In the genomic region with DNA sequence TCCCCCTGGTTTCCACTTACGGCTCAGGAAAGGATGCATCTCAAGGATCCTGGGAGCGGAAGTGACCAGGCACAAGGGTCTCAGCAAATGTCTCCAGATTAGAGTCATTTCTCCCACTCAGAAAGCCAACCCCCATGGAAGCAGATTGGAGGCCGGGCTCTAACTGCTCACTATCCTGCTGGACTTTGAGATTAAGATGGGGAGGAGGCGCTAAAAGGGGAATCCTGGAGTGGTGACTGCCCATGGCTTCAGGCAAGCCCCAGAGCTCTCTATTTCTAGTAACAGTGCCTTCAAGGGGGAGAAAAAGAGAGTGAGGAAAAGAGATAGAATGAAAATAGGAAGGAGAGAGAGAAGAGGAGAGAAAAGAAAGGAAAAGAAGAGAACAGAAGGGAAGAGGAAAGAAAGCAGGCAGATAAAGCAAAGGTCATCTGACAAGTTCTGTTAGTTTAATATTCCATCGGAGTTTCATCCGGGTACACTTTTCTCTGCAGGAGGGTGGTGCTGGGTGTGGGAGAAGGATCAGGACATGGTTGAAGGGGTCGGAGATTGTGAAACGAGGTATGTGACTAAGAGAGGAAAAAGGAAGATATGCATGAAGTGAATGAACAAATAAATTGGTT, we compare ENCODE assay signal across 31 cellular contexts. TPM values are rescaled to one million over a fixed set of nuclear protein-coding genes. Genes with fewer than 3 reads are reported as not detected.
A peak's percentile ranks its signal among the peaks of the same experiment; 100 is the strongest.
DNase-seq lines count a peak whose midpoint lies in the region; ATAC-seq lines count a peak whose summit lies in the region.
"Had no signal": no experiment of that assay in that cellular context is flagged by ENCODE, and none has a peak within 500 bp of the region (broad histone marks: within the 10 kb centered on the region; RNA-seq: fewer than 3 reads in every experiment).

A gene with protein sequence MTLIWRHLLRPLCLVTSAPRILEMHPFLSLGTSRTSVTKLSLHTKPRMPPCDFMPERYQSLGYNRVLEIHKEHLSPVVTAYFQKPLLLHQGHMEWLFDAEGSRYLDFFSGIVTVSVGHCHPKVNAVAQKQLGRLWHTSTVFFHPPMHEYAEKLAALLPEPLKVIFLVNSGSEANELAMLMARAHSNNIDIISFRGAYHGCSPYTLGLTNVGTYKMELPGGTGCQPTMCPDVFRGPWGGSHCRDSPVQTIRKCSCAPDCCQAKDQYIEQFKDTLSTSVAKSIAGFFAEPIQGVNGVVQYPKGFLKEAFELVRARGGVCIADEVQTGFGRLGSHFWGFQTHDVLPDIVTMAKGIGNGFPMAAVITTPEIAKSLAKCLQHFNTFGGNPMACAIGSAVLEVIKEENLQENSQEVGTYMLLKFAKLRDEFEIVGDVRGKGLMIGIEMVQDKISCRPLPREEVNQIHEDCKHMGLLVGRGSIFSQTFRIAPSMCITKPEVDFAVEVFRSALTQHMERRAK (minus strand): TSS at position 165 of the 620 bp plus-strand sequence. CDS start 57 bp downstream, at position 108.

- no peaks in the 10 kb centered on the region for H3K27me3 ChIP-seq in duodenal mucosa (ENCODE audit: control insufficient read depth in 1 of 2, insufficient read depth in 2 of 2, low read length in 2 of 2)
- H3K27me3 ChIP-seq: breast epithelium, transverse colon had no signal

- H3K36me3 ChIP-seq in duodenal mucosa (ENCODE audit: control insufficient read depth in 1 of 2, insufficient read depth in 2 of 2, low read length in 2 of 2): no peaks in the 10 kb centered on the region
- H3K36me3 ChIP-seq: breast epithelium, prostate gland, transverse colon had no signal

- H3K4me3 ChIP-seq in duodenal mucosa (ENCODE audit: low read depth in 1 of 2, low read length in 2 of 2): peak within 1 kb of the TSS; percentile 31 to 34
- H3K4me3 ChIP-seq: breast epithelium, prostate gland, transverse colon had no signal

- H3K27ac ChIP-seq in duodenal mucosa (ENCODE audit: low read depth, low read length): no peak within 1 kb of the TSS
- H3K27ac ChIP-seq: breast epithelium, C4-2B, prostate gland, transverse colon, VCaP had no signal

- ATAC-seq in left lobe of liver (peak; percentile 84), GM21529 (IDR thresholded peaks at IDR 0.05; ENCODE audit: unreplicated experiment) (no peak)
- ATAC-seq: activated CD4-positive, alpha-beta T cell treated with anti-CD3 and anti-CD28 coated beads for 36 hours; activated CD8-positive, alpha-beta T cell treated with anti-CD3 and anti-CD28 coated beads for 36 hours; left ventricle myocardium superior; Right ventricle myocardium inferior; stimulated activated effector memory CD8-positive, alpha-beta T cell treated with anti-CD3 and anti-CD28 coated beads, Interleukin-12 subunit alpha, Interleukin-12 subunit beta, amount 100 ng/mL, for 72 hours had no signal

- DNase-seq in HuH-7.5 (ENCODE audit: low spot score): peak; percentile 39
- DNase-seq in left lobe of liver (ENCODE audit: low spot score): peak; percentile 62
- no peak for DNase-seq in iPS-NIHi11 (ENCODE audit: low spot score)
- DNase-seq in SK-N-DZ (ENCODE audit: low spot score): no peak
- DNase-seq in activated gamma-delta T cell (lab: John Stamatoyannopoulos, UW): no peak
- DNase-seq: activated CD4-positive, alpha-beta T cell treated with anti-CD3 and anti-CD28 coated beads for 36 hours; activated CD8-positive, alpha-beta memory T cell treated with anti-CD3 and anti-CD28 coated beads, Interleukin-2, amount 50 U/mL, for 48 hours; activated CD8-positive, alpha-beta T cell treated with anti-CD3 and anti-CD28 coated beads for 36 hours; activated naive CD4-positive, alpha-beta T cell treated with anti-CD3 and anti-CD28 coated beads, Interleukin-2, amount 50 U/mL, for 16 hours; COR-L47; DMS79 treated with DMSO at 0.1 percent for 48 hours; GDM1; hypothalamus; left ventricle myocardium superior; MM.1S; NCI-H1930; NCI-H526; NK-92 treated with Interleukin-12 subunit alpha and Interleukin-12 subunit beta, amount 100 ng/mL, for 24 hours; transverse colon had no signal

- no peak within 1 kb of the TSS for H3K9ac ChIP-seq in duodenal mucosa (ENCODE audit: low read depth in 1 of 2, low read length in 2 of 2)

- H3K4me1 ChIP-seq in duodenal mucosa (ENCODE audit: control insufficient read depth in 1 of 2, insufficient read depth in 2 of 2, low read length in 2 of 2): peaks cover 12 to 16% of the 10 kb centered on the region in 2 donors
- H3K4me1 ChIP-seq: breast epithelium, prostate gland, transverse colon had no signal

- no peaks in the 10 kb centered on the region for H3K9me3 ChIP-seq in duodenal mucosa (ENCODE audit: control insufficient read depth in 1 of 2, low read length in 2 of 2)
- H3K9me3 ChIP-seq: breast epithelium, prostate gland, transverse colon had no signal

RNA-seq across cellular contexts. Expression of the gene that starts here (rescaled TPM):
- total RNA-seq in left lobe of liver: 50.8 TPM
- polyA plus RNA-seq in SK-N-DZ (2014; cell fraction: cytosol; rRNA removed): not detected in 2 replicates
- not detected in 2 replicates for polyA plus RNA-seq in SK-N-DZ (2014; cell fraction: nucleus; rRNA removed)
- total RNA-seq: activated CD4-positive, alpha-beta T cell treated with anti-CD3 and anti-CD28 coated beads for 36 hours; activated CD8-positive, alpha-beta T cell treated with anti-CD3 and anti-CD28 coated beads for 36 hours; activated T-helper 1 cell treated with anti-CD3 and anti-CD28 coated beads, Interleukin-12 subunit alpha, Interleukin-12 subunit beta, Interleukin-2, Interleukin-4 antibody, amounts not matched to agents 30 ng/mL and 10 ng/mL and 1 ng/mL, durations not matched to agents 14 hours and 24 hours and 36 hours; breast epithelium; chondrocyte; H4; left ventricle myocardium superior; prostate gland; Right ventricle myocardium inferior; subcutaneous adipose tissue; transverse colon had no signal

Comparison
In these comparisons a context has a peak if more than half of its experiments do, and no peak if none do; other contexts are left out.
1. DNase-seq: peak in HuH-7.5 (single experiment) and left lobe of liver (single experiment); none in iPS-NIHi11 (single experiment), SK-N-DZ (single experiment) and activated gamma-delta T cell (single experiment).